Comparison of ENCODE assay signal across 10 cellular contexts in the genomic region with DNA sequence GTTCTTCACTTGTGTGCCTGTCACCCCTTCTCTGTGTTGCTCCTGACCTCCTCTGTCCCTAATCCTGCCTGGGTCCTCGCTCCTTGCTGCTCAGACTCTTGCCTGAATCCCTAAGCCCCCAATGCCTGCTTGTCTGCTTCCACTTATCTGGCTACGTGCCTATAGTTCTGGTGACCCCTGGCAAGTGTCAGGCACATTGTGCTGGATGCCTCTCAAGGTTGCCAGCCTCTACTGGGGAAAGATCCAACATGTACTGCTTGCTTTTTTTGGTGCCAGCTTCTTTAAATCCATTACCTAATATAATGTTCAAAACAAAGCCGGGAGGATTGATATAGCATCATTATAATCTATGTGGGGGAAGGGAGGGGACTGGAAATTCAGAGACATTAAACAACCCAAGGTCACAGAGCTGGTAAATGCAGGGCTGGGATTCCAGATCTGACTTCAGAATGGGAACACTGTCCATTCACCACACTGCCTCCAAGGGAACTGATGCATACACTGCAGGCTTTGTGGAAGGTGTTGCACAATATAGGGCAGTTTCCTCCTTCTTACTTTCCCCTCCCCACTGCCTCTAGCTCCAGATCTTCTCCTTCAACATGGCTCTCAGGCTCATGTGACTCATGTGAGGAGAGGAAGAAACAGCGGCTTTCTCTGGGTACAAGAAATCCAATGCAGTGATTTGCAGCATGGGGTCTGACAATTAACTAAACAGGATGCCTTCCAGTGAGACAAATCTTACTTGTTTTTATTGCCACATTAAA.
DNase-seq lines count a peak whose midpoint lies in the region; ATAC-seq and TF ChIP-seq lines count a peak whose summit lies in the region.
"Had no signal": no experiment of that assay in that cellular context is flagged by ENCODE, and none has a peak within 500 bp of the region (broad histone marks: within the 10 kb centered on the region; RNA-seq: fewer than 3 reads in every experiment).

No MANE protein-coding gene starts in this region.

- H3K27me3 Mint-ChIP-seq in activated naive CD8-positive, alpha-beta T cell treated with anti-CD3 and anti-CD28 coated beads for 36 hours: no peaks in the 10 kb centered on the region

- no peaks in the 10 kb centered on the region for H3K4me1 Mint-ChIP-seq in activated naive CD8-positive, alpha-beta T cell treated with anti-CD3 and anti-CD28 coated beads for 36 hours

- H3K36me3 Mint-ChIP-seq in activated naive CD8-positive, alpha-beta T cell treated with anti-CD3 and anti-CD28 coated beads for 36 hours: no peaks in the 10 kb centered on the region
- H3K36me3 Mint-ChIP-seq: natural killer cell treated with Interleukin-12 subunit alpha and Interleukin-12 subunit beta and Interleukin-15 and Interleukin-18, amount 100 ng/mL, for 72 hours had no signal

- no peaks in the 10 kb centered on the region for H3K27me3 ChIP-seq in foreskin keratinocyte

- H3K9me3 Mint-ChIP-seq in activated naive CD8-positive, alpha-beta T cell treated with anti-CD3 and anti-CD28 coated beads for 36 hours: no peaks in the 10 kb centered on the region
- H3K9me3 Mint-ChIP-seq: effector memory CD8-positive, alpha-beta T cell; natural killer cell treated with Interleukin-12 subunit alpha and Interleukin-12 subunit beta and Interleukin-15 and Interleukin-18, amount 100 ng/mL, for 72 hours had no signal

- no peak overlapping the region for H3K4me3 Mint-ChIP-seq in activated naive CD8-positive, alpha-beta T cell treated with anti-CD3 and anti-CD28 coated beads for 36 hours
- H3K4me3 Mint-ChIP-seq: effector memory CD8-positive, alpha-beta T cell; natural killer cell treated with Interleukin-12 subunit alpha and Interleukin-12 subunit beta and Interleukin-15 and Interleukin-18, amount 100 ng/mL, for 72 hours had no signal

- H3K27ac ChIP-seq in foreskin keratinocyte: no peak overlapping the region

- H3K4me1 ChIP-seq in foreskin keratinocyte: no peaks in the 10 kb centered on the region

- TF ChIP-seq CTCF in foreskin keratinocyte (conservative IDR thresholded peaks at IDR 0.05): peak; percentile 13

- ATAC-seq in foreskin keratinocyte (peak; percentile 59), GM19467 (IDR thresholded peaks at IDR 0.05; ENCODE audit: unreplicated experiment) (no peak), HG03457 (IDR thresholded peaks at IDR 0.05; ENCODE audit: unreplicated experiment) (no peak)
- ATAC-seq: effector memory CD8-positive, alpha-beta T cell had no signal

- H3K27ac Mint-ChIP-seq in activated naive CD8-positive, alpha-beta T cell treated with anti-CD3 and anti-CD28 coated beads for 36 hours: no peak overlapping the region
- H3K27ac Mint-ChIP-seq: natural killer cell treated with Interleukin-12 subunit alpha and Interleukin-12 subunit beta and Interleukin-15 and Interleukin-18, amount 100 ng/mL, for 72 hours had no signal

- DNase-seq in Daoy (ENCODE audit: low read depth) (peak; percentile 63), RPMI7951 (ENCODE audit: low read depth) (peak; percentile 35), foreskin keratinocyte (peak; percentile 24 to 75), non-pigmented ciliary epithelial cell (ENCODE audit: low read depth) (peak; percentile 9), HK-2 (ENCODE audit: unreplicated experiment) (no peak)
- no peak for DNase-seq in activated naive CD8-positive, alpha-beta T cell treated with anti-CD3 and anti-CD28 coated beads for 36 hours
- DNase-seq: effector memory CD8-positive, alpha-beta T cell had no signal

Comparison
In these comparisons a context has a peak if more than half of its experiments do, and no peak if none do; other contexts are left out.
1. DNase-seq: peak in Daoy (single experiment), RPMI7951 (single experiment), foreskin keratinocyte (2 of 2) and non-pigmented ciliary epithelial cell (single experiment); none in activated naive CD8-positive, alpha-beta T cell treated with anti-CD3 and anti-CD28 coated beads for 36 hours (single experiment) and HK-2 (single experiment).